In the genomic region with DNA sequence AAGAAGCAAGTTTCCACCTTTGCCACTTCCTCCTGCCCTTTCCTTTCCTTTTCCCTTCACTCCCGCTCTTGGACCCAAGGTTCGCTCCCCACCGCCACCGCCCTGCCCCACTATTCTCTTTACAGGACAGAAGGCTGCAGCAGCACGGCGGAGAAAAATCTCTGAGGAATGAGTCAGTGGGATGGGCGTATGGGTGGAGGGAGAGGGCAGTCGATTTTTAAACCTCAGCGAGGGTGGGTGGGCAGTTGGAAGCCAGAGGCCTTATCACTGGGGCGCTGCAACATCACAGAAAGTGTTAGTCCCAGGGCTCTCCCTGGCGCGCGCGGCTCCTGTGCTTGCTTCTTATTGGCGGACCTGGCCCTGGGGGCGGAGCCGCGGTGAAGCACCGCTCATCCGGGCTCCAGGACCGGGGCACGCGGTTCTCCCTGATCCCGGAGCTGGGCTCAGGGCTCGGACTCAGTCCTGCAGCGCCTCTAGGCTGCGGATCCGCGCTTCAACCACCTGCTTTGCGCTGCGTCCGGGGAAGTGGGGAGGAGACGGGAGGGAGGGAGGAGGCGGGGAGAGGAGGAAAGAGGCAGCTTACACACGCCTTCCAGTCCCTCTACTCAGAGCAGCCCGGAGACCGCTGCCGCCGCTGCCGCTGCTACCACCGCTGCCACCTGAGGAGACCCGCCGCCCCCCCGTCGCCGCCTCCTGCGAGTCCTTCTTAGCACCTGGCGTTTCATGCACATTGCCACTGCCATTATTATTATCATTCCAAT, we compare ENCODE assay signal across 8 cellular contexts. TPM values are rescaled to one million over a fixed set of nuclear protein-coding genes. Genes with fewer than 3 reads are reported as not detected.
DNase-seq lines count a peak whose midpoint lies in the region; ATAC-seq and TF ChIP-seq lines count a peak whose summit lies in the region.

Gene ALCAM (plus strand): TSS at position 608 of the 761 bp plus-strand sequence.

- H3K4me3 Mint-ChIP-seq in activated naive CD4-positive, alpha-beta T cell treated with anti-CD3 and anti-CD28 coated beads for 36 hours = peak within 1 kb of the TSS; percentile 93

- peaks cover 1% of the 10 kb centered on the region for H3K36me3 Mint-ChIP-seq in activated naive CD4-positive, alpha-beta T cell treated with anti-CD3 and anti-CD28 coated beads for 36 hours (ENCODE audit: low read depth)

- peaks cover 16% of the 10 kb centered on the region for H3K27me3 Mint-ChIP-seq in activated naive CD4-positive, alpha-beta T cell treated with anti-CD3 and anti-CD28 coated beads for 36 hours (ENCODE audit: low read depth)

- intact Hi-C loops in HCT116 (cut with micrococcal nuclease) = loop anchor here (2.0 to 10.0 kb wide), 9 partner anchors 382 to 1374 kb away; no protein-coding TSS in a partner anchor
- intact Hi-C loops in activated naive CD4-positive, alpha-beta T cell treated with anti-CD3 and anti-CD28 coated beads for 36 hours (cut with micrococcal nuclease) = loop anchor here (1.0 to 5.0 kb wide), 6 partner anchors 32 to 1374 kb away; no protein-coding TSS in a partner anchor

- ATAC-seq in HCT116 (peak; percentile 81), gastroesophageal sphincter (peak; percentile 95)

- no peaks in the 10 kb centered on the region for H3K36me3 ChIP-seq in GM06990 (ENCODE audit: control insufficient read depth, insufficient read depth, low read length)
- no peaks in the 10 kb centered on the region for H3K36me3 ChIP-seq in HCT116 (ENCODE audit: control insufficient read depth in 1 of 2, insufficient read depth in 2 of 2, low read length in 2 of 2)
- no peaks in the 10 kb centered on the region for H3K36me3 ChIP-seq in MM.1S (replicated peaks; ENCODE audit: insufficient read depth, low read length)
- peaks cover 10% of the 10 kb centered on the region; the same call in 1 of the 2 replicates for H3K36me3 ChIP-seq in SJSA1
- no peaks in the 10 kb centered on the region for H3K36me3 ChIP-seq in gastroesophageal sphincter
- no peaks in the 10 kb centered on the region for H3K36me3 ChIP-seq in neutrophil

- H3K4me1 ChIP-seq in HCT116 (ENCODE audit: control insufficient read depth in 1 of 2, insufficient read depth in 2 of 2, low read length in 2 of 2) = peaks cover 13 to 49% of the 10 kb centered on the region in 2 experiments; a peak in 3 of 4 replicates
- peaks cover 10% of the 10 kb centered on the region for H3K4me1 ChIP-seq in MM.1S (ENCODE audit: low read length)
- peaks cover 42% of the 10 kb centered on the region for H3K4me1 ChIP-seq in SJSA1 (replicated peaks)
- peaks cover 0 to 49% (median 2%) of the 10 kb centered on the region in 3 donors for H3K4me1 ChIP-seq in gastroesophageal sphincter
- H3K4me1 ChIP-seq in neutrophil (ENCODE audit: control insufficient read depth in 1 of 2, insufficient read depth in 1 of 2, low read depth in 1 of 2, low read length in 1 of 2) = peaks cover 26 to 48% of the 10 kb centered on the region in 2 experiments

- TF ChIP-seq EP300 in gastroesophageal sphincter (IDR thresholded peaks at IDR 0.05) = no peak

- peak within 1 kb of the TSS; percentile 78 for H3K27ac ChIP-seq in HCT116 (ENCODE audit: low read depth, low read length)
- H3K27ac ChIP-seq in MM.1S (ENCODE audit: low read length) = peak within 1 kb of the TSS; percentile 89
- peak within 1 kb of the TSS; percentile 97 for H3K27ac ChIP-seq in SJSA1
- H3K27ac ChIP-seq in gastroesophageal sphincter = peak within 1 kb of the TSS; percentile 74 to 82 (median 80)
- peak within 1 kb of the TSS; percentile 90 for H3K27ac ChIP-seq in neutrophil

- no peak for TF ChIP-seq POLR2A in HCT116 (IDR thresholded peaks at IDR 0.05; ENCODE audit: borderline replicate concordance, extremely low read depth, insufficient read depth, insufficient read length)
- peak; percentile 64 to 65 for TF ChIP-seq POLR2A in gastroesophageal sphincter (IDR thresholded peaks at IDR 0.05)

- BruUV-seq in HCT116 (replicated peaks; lab: Mats Ljungman, UMichigan) = no TSS peak

- RAD21 ChIA-PET in HCT116 (lab: Charles Lee; ENCODE audit: low non-redundant PET in 1 of 2, low total read pairs in 2 of 2, uncharacterized antibody in 2 of 2, unreplicated experiment in 2 of 2) = interaction anchor here (0.6 to 1.1 kb wide), 5 partner anchors 35 to 1092 kb away, joined by 3 to 5 read pairs (median 3); no protein-coding TSS in a partner anchor

- H3K4me2 ChIP-seq in HCT116 (ENCODE audit: low read length) = peak within 1 kb of the TSS; percentile 98
- H3K4me2 ChIP-seq in MM.1S (ENCODE audit: low read depth, low read length) = peak within 1 kb of the TSS; percentile 96

- TF ChIP-seq CTCF in GM06990 (IDR thresholded peaks at IDR 0.05; ENCODE audit: insufficient read depth, low read length, poor library complexity, severe bottlenecking) (peak; percentile 60), HCT116 (IDR thresholded peaks at IDR 0.05 in 2 of 3, conservative IDR thresholded peaks at IDR 0.05 in 1 of 3; ENCODE audit: borderline replicate concordance in 1 of 3, insufficient read depth in 1 of 3, low read depth in 2 of 3, low read length in 2 of 3) (peak; percentile 52 to 78 (median 58)), MM.1S (IDR thresholded peaks at IDR 0.05; ENCODE audit: low read length) (peak; percentile 50), gastroesophageal sphincter (IDR thresholded peaks at IDR 0.05) (peak in 3 of 4 experiments; percentile 48 to 85 (median 55)), neutrophil (IDR thresholded peaks at IDR 0.05) (peak; percentile 27)

- H4K20me1 ChIP-seq in HCT116 (ENCODE audit: insufficient read depth) (no peaks in the 10 kb centered on the region), MM.1S (ENCODE audit: insufficient read depth, low read length) (no peaks in the 10 kb centered on the region)

- peak within 1 kb of the TSS; percentile 97 for H3K27ac Mint-ChIP-seq in activated naive CD4-positive, alpha-beta T cell treated with anti-CD3 and anti-CD28 coated beads for 36 hours

- no peaks in the 10 kb centered on the region for H3K9me3 ChIP-seq in HCT116 (ENCODE audit: control insufficient read depth in 1 of 2, insufficient read depth in 1 of 2, low read depth in 1 of 2, low read length in 2 of 2)
- no peaks in the 10 kb centered on the region for H3K9me3 ChIP-seq in MM.1S (replicated peaks; ENCODE audit: insufficient read depth, low read length)
- no peaks in the 10 kb centered on the region for H3K9me3 ChIP-seq in SJSA1 (replicated peaks)
- H3K9me3 ChIP-seq in gastroesophageal sphincter = no peaks in the 10 kb centered on the region
- H3K9me3 ChIP-seq in neutrophil = no peaks in the 10 kb centered on the region

- H3K9me3 Mint-ChIP-seq in activated naive CD4-positive, alpha-beta T cell treated with anti-CD3 and anti-CD28 coated beads for 36 hours = no peaks in the 10 kb centered on the region

- peak; percentile 97 for TF ChIP-seq RAD21 in HCT116 (IDR thresholded peaks at IDR 0.05; ENCODE audit: low read depth)

- H3K4me3 ChIP-seq in GM06990 (replicated peaks; ENCODE audit: low read depth, low read length) = peak within 1 kb of the TSS; percentile 80
- H3K4me3 ChIP-seq in HCT116 (replicated peaks in 1 of 2; ENCODE audit: low read depth in 1 of 2, low read length in 2 of 2) = peak within 1 kb of the TSS; percentile 74 to 91
- H3K4me3 ChIP-seq in MM.1S (ENCODE audit: low read length) = peak within 1 kb of the TSS; percentile 96
- H3K4me3 ChIP-seq in SJSA1 = peak within 1 kb of the TSS; percentile 63
- peak within 1 kb of the TSS; percentile 51 to 66 for H3K4me3 ChIP-seq in gastroesophageal sphincter
- H3K4me3 ChIP-seq in neutrophil (ENCODE audit: low read depth in 1 of 2, low read length in 1 of 2) = peak within 1 kb of the TSS; percentile 76 to 79

- DNase-seq in GM06990 (ENCODE audit: extremely low read depth, insufficient read length) = peak; percentile 94
- peak; percentile 97 for DNase-seq in HCT116 (ENCODE audit: low read depth, low spot score)
- DNase-seq in MM.1S = peak; percentile 92
- DNase-seq in SJSA1 (ENCODE audit: low read depth in 1 of 2, low spot score in 2 of 2) = peak; percentile 96 to 98
- peak; percentile 90 for DNase-seq in activated naive CD4-positive, alpha-beta T cell treated with anti-CD3 and anti-CD28 coated beads for 36 hours
- peak; percentile 96 for DNase-seq in superior temporal gyrus (ENCODE audit: extremely low spot score)

- CTCF ChIA-PET in HCT116 (lab: Charles Lee) = interaction anchor here (0.7 to 3.7 kb wide), 6 partner anchors 12 to 1093 kb away, joined by 3 to 20 read pairs (median 6); no protein-coding TSS in a partner anchor
- CTCF ChIA-PET in activated naive CD4-positive, alpha-beta T cell treated with anti-CD3 and anti-CD28 coated beads for 36 hours (lab: Charles Lee) = interaction anchor here (0.6 to 1.6 kb wide), 3 partner anchors 11 to 896 kb away, joined by 3 read pairs; no protein-coding TSS in a partner anchor

- H2AFZ ChIP-seq in HCT116 (ENCODE audit: low read depth, low read length, poor library complexity, severe bottlenecking) = peak within 1 kb of the TSS; percentile 99
- peak within 1 kb of the TSS; percentile 97 for H2AFZ ChIP-seq in MM.1S (ENCODE audit: low read length)

- H3K9me2 ChIP-seq in HCT116 (ENCODE audit: insufficient read depth) (no peaks in the 10 kb centered on the region), MM.1S (replicated peaks; ENCODE audit: insufficient read depth, low read length) (no peaks in the 10 kb centered on the region)

- H3K79me2 ChIP-seq in HCT116 (ENCODE audit: insufficient read depth, low read length) (peaks cover 47% of the 10 kb centered on the region), MM.1S (ENCODE audit: low read length) (0 out of 2 replicates have a peak, but pooled peaks cover 6% of the 10 kb centered on the region)

- 0 to 2% methylated on average over 12 of the region's 48 CpGs for WGBS in gastroesophageal sphincter (ENCODE audit: low coverage in 1 of 2), 2 donors

- H3K27me3 ChIP-seq in GM06990 (replicated peaks; ENCODE audit: control insufficient read depth, insufficient read depth, low read length) = no peaks in the 10 kb centered on the region
- no peaks in the 10 kb centered on the region for H3K27me3 ChIP-seq in HCT116 (ENCODE audit: insufficient read depth, low read length)
- peaks cover 6% of the 10 kb centered on the region; the same call in 1 of the 2 replicates for H3K27me3 ChIP-seq in MM.1S (replicated peaks; ENCODE audit: insufficient read depth, low read length)
- no peaks in the 10 kb centered on the region for H3K27me3 ChIP-seq in SJSA1 (replicated peaks)
- no peaks in the 10 kb centered on the region for H3K27me3 ChIP-seq in gastroesophageal sphincter
- peaks cover 11% of the 10 kb centered on the region for H3K27me3 ChIP-seq in neutrophil

- peak within 1 kb of the TSS; percentile 86 for H3K9ac ChIP-seq in HCT116 (ENCODE audit: low read length)
- H3K9ac ChIP-seq in MM.1S (ENCODE audit: low read length) = peak within 1 kb of the TSS; percentile 87

- H3F3A ChIP-seq in MM.1S (ENCODE audit: insufficient read depth, low read length) = peaks cover 35% of the 10 kb centered on the region

- peaks cover 32% of the 10 kb centered on the region for H3K4me1 Mint-ChIP-seq in activated naive CD4-positive, alpha-beta T cell treated with anti-CD3 and anti-CD28 coated beads for 36 hours (ENCODE audit: low read depth)

- POLR2A ChIA-PET in HCT116 (lab: Charles Lee) = interaction anchor here (0.6 to 2.0 kb wide), 5 partner anchors 10 to 770 kb away, joined by 3 to 9 read pairs (median 3); no protein-coding TSS in a partner anchor

RNA-seq across cellular contexts. Expression of gene ALCAM, which starts in this region (rescaled TPM):
- total RNA-seq in HCT116 (2021; ENCODE audit: unreplicated experiment) = 56.7 TPM
- 41.7 and 41.9 TPM in 2 replicates for polyA plus RNA-seq in HCT116 (2012)
- 93.7 and 119 TPM in 2 replicates for total RNA-seq in SJSA1 (2014; rRNA removed; shearing (Covaris generic))
- 10 to 100 TPM; 17.5 to 18.7 TPM for total RNA-seq in activated naive CD4-positive, alpha-beta T cell treated with anti-CD3 and anti-CD28 coated beads for 36 hours
- total RNA-seq in gastroesophageal sphincter = 10 to 100 TPM; 16.8 to 62.0 (median 27.5) TPM

Comparison
In these comparisons a context has a peak if more than half of its experiments do, and no peak if none do; other contexts are left out.
1. Peak in every context shown above with its lines: DNase-seq, ATAC-seq, H3K4me3 ChIP-seq and H3K27ac ChIP-seq.